In genomic region chr6:145372671-145373123, GRCh38 we compare ENCODE assay signal across 9 cellular contexts.
DNase-seq lines count a peak whose midpoint lies in the region; ATAC-seq, FAIRE-seq and TF ChIP-seq lines count a peak whose summit lies in the region.
"Had no signal": no experiment of that assay in that cellular context is flagged by ENCODE, and none has a peak within 500 bp of the region (broad histone marks: within the 10 kb centered on the region; RNA-seq: fewer than 3 reads in every experiment).

No MANE protein-coding gene starts in this region.

- ATAC-seq in GM21576 (IDR thresholded peaks at IDR 0.05; ENCODE audit: unreplicated experiment) (peak; percentile 98), IMR-90 (ENCODE audit: low read depth) (peak; percentile 93)

- H3K4me3 ChIP-seq in IMR-90 (ENCODE audit: insufficient read depth, low read depth, low read length) (peak overlapping the region; percentile 10; the same call in 1 of the 2 replicates), H1 (ENCODE audit: extremely low read depth in 1 of 4, insufficient read depth in 2 of 4, low read depth in 3 of 4, low read length in 4 of 4) (no peak overlapping the region), smooth muscle cell (no peak overlapping the region), spleen (peak overlapping the region in 2 of 8 donors; percentile 15 to 29)

- no peaks in the 10 kb centered on the region for H3K79me1 ChIP-seq in IMR-90 (ENCODE audit: low read depth in 1 of 2, low read length in 2 of 2)
- H3K79me1 ChIP-seq in H1 (ENCODE audit: low read depth, low read length), result no peaks in the 10 kb centered on the region

- DNase-seq in GM12892 (ENCODE audit: insufficient read length), result no peak
- peak; percentile 65 for DNase-seq in IMR-90
- no peak for DNase-seq in H1 (ENCODE audit: low read depth in 1 of 2, low spot score in 2 of 2)
- no peak for DNase-seq in smooth muscle cell (lab: John Stamatoyannopoulos, UW; ENCODE audit: unreplicated experiment)
- no peak for DNase-seq in COLO829 (ENCODE audit: low spot score)
- no peak for DNase-seq in OCI-M2 (lab: John Stamatoyannopoulos, UW; ENCODE audit: unreplicated experiment)
- DNase-seq in spleen, result no peak
- DNase-seq: upper lobe of left lung had no signal

- no peak overlapping the region for H2BK5ac ChIP-seq in IMR-90 (ENCODE audit: low read depth, low read length, poor library complexity, severe bottlenecking)
- H2BK5ac ChIP-seq in H1 (ENCODE audit: low read depth, low read length), result no peak overlapping the region

- no peak for TF ChIP-seq CTCF in IMR-90 (conservative IDR thresholded peaks at IDR 0.05; ENCODE audit: low read depth, low read length)
- TF ChIP-seq CTCF in H1 (IDR thresholded peaks at IDR 0.05; ENCODE audit: control extremely low read depth in 1 of 3, insufficient read depth in 1 of 3, low read depth in 1 of 3, low read length in 3 of 3), result no peak
- no peak for TF ChIP-seq CTCF in smooth muscle cell (IDR thresholded peaks at IDR 0.05; ENCODE audit: borderline replicate concordance, insufficient read depth, poor library complexity, severe bottlenecking)
- TF ChIP-seq CTCF in spleen (IDR thresholded peaks at IDR 0.05 in 8 of 11, conservative IDR thresholded peaks at IDR 0.05 in 3 of 11), result no peak

- H4K5ac ChIP-seq in IMR-90 (ENCODE audit: low read depth, low read length) (peak overlapping the region; percentile 66), H1 (ENCODE audit: insufficient read length, low read depth, low read length) (no peak overlapping the region)

- H3K9me3 ChIP-seq in IMR-90 (ENCODE audit: control insufficient read depth, insufficient read depth, low read length) (peaks cover 2% of the 10 kb centered on the region; the same call in 1 of the 2 replicates), H1 (ENCODE audit: insufficient read depth in 2 of 2, low read depth in 1 of 2, low read length in 1 of 2) (no peaks in the 10 kb centered on the region), smooth muscle cell (replicated peaks; ENCODE audit: low read depth) (no peaks in the 10 kb centered on the region), spleen (peaks cover 0 to 10% (median 7%) of the 10 kb centered on the region in 8 donors)

- H3K4me1 ChIP-seq in IMR-90 (ENCODE audit: control insufficient read depth, insufficient read depth, low read length) (0 out of 2 replicates have a peak, but pooled peaks cover 1% of the 10 kb centered on the region), H1 (replicated peaks in 1 of 4; ENCODE audit: control insufficient read depth in 3 of 4, insufficient read depth in 4 of 4, low read length in 3 of 4) (no peaks in the 10 kb centered on the region), smooth muscle cell (ENCODE audit: low read depth) (peaks cover 7% of the 10 kb centered on the region), spleen (no peaks in the 10 kb centered on the region)
- H3K4me1 ChIP-seq: upper lobe of left lung had no signal

- H2BK15ac ChIP-seq in IMR-90 (ENCODE audit: low read depth, low read length) (no peak overlapping the region), H1 (ENCODE audit: low read length) (no peak overlapping the region)

- CTCF ChIA-PET in IMR-90 (lab: Yijun Ruan, JAX) (no interaction called here), H1 (lab: Charles Lee; ENCODE audit: partially characterized antibody) (interaction anchor here (0.7 kb wide), 1 partner anchor 192 kb away, joined by 3 read pairs; no protein-coding TSS in a partner anchor)

- H3K56ac ChIP-seq in IMR-90 (ENCODE audit: extremely low read depth, insufficient read depth, low read length), result no peak overlapping the region
- H3K56ac ChIP-seq in H1 (replicated peaks; ENCODE audit: insufficient read length, low read depth, low read length), result no peak overlapping the region

- TF ChIP-seq RAD21 in IMR-90 (IDR thresholded peaks at IDR 0.05; ENCODE audit: low read length) (no peak), H1 (IDR thresholded peaks at IDR 0.05 in 1 of 2, conservative IDR thresholded peaks at IDR 0.05 in 1 of 2; ENCODE audit: low read depth in 2 of 2, low read length in 2 of 2) (no peak)

- H4K20me1 ChIP-seq in IMR-90 (ENCODE audit: insufficient read depth, low read length) (no peaks in the 10 kb centered on the region), H1 (replicated peaks in 1 of 2; ENCODE audit: control insufficient read depth in 1 of 2, insufficient read depth in 2 of 2, low read length in 2 of 2) (no peaks in the 10 kb centered on the region), smooth muscle cell (ENCODE audit: low read depth) (no peaks in the 10 kb centered on the region)

- dilution Hi-C loops in IMR-90 (cut with HindIII; ENCODE audit: low sequenced_read_pairs, unreplicated experiment), result no loop called here

- H2BK20ac ChIP-seq in IMR-90 (ENCODE audit: low read depth, low read length), result no peak overlapping the region
- no peak overlapping the region for H2BK20ac ChIP-seq in H1 (ENCODE audit: low read length)

- intact Hi-C loops in IMR-90 (cut with micrococcal nuclease), result no loop called here
- intact Hi-C loops in spleen (cut with DNase I; ENCODE audit: low total_unique reads), result no loop called here

- H4K91ac ChIP-seq in IMR-90 (ENCODE audit: insufficient read depth, low read depth, low read length) (no peak overlapping the region), H1 (replicated peaks; ENCODE audit: insufficient read length, low read length) (no peak overlapping the region)

- WGBS in IMR-90 (ENCODE audit: extremely low coverage in 2 of 2, insufficient read length in 1 of 2), 2 experiments, result no CpG with 5 or more reads among the region's 4 CpGs
- 83% methylated on average over 4 of the region's 4 CpGs; no CpG with 5 or more reads in 1 of the 2 experiments for WGBS in H1 (ENCODE audit: extremely low coverage in 1 of 2, insufficient coverage in 1 of 2, insufficient read length in 1 of 2, insufficient replicate concordance in 2 of 2, low coverage in 1 of 2, low lambda C conversion rate in 2 of 2, missing lambda C conversion rate in 1 of 2), 2 experiments
- WGBS in smooth muscle cell (ENCODE audit: low lambda C conversion rate), result 39% methylated on average over 4 of the region's 4 CpGs
- WGBS in spleen, 5 donors, result 43 to 71% (median 66%) methylated on average over 4 of the region's 4 CpGs

- H3K18ac ChIP-seq in IMR-90 (ENCODE audit: low read depth, low read length), result no peak overlapping the region
- H3K18ac ChIP-seq in H1 (ENCODE audit: extremely low read depth, low read length), result no peak overlapping the region

- H3F3A ChIP-seq in smooth muscle cell (ENCODE audit: low read depth), result no peaks in the 10 kb centered on the region

- H2AFZ ChIP-seq in IMR-90 (replicated peaks; ENCODE audit: low read length, poor library complexity) (peak overlapping the region; percentile 86), H1 (ENCODE audit: low read length) (peak overlapping the region; percentile 38; the same call in 1 of the 2 replicates), smooth muscle cell (ENCODE audit: low read depth) (peak overlapping the region; percentile 28)

- TF ChIP-seq POLR2A in GM12892 (IDR thresholded peaks at IDR 0.05; ENCODE audit: low read depth, low read length) (peak; percentile 29; the same call in 1 of the 2 replicates), IMR-90 (IDR thresholded peaks at IDR 0.05; ENCODE audit: low read depth, low read length) (no peak), H1 (IDR thresholded peaks at IDR 0.05; ENCODE audit: control extremely low read depth in 1 of 2, low read depth in 2 of 2, low read length in 2 of 2) (no peak), spleen (IDR thresholded peaks at IDR 0.05) (no peak)

- no peak overlapping the region for H2AK5ac ChIP-seq in IMR-90 (ENCODE audit: low read depth, low read length)
- H2AK5ac ChIP-seq in H1 (ENCODE audit: low read depth, low read length), result no peak overlapping the region

- no peak overlapping the region; the same call in 1 of the 2 replicates for H3K14ac ChIP-seq in IMR-90 (replicated peaks; ENCODE audit: low read depth, low read length)
- no peak overlapping the region for H3K14ac ChIP-seq in H1 (ENCODE audit: insufficient read length)

- H3K4ac ChIP-seq in IMR-90 (ENCODE audit: low read depth, low read length), result 0 out of 2 replicates have a peak overlapping the region, but pooled peaks have one; percentile 26
- H3K4ac ChIP-seq in H1 (replicated peaks; ENCODE audit: insufficient read length, low read depth, low read length), result no peak overlapping the region

- BruUV-seq in IMR-90 (replicated peaks; lab: Mats Ljungman, UMichigan), result no TSS peak

- no peak overlapping the region for H2AK9ac ChIP-seq in IMR-90 (replicated peaks; ENCODE audit: low read depth, low read length, poor library complexity)

- H3K27ac ChIP-seq in IMR-90 (ENCODE audit: insufficient read depth, low read length) (peak overlapping the region; percentile 54; the same call in 1 of the 2 replicates), H1 (ENCODE audit: low read depth, low read length) (no peak overlapping the region), smooth muscle cell (ENCODE audit: low read depth) (no peak overlapping the region), spleen (peak overlapping the region in 3 of 8 donors; percentile 7 to 37 (median 22))
- H3K27ac ChIP-seq: upper lobe of left lung had no signal

- H2BK120ac ChIP-seq in IMR-90 (ENCODE audit: low read depth, low read length) (no peak overlapping the region), H1 (replicated peaks; ENCODE audit: low read depth, low read length) (no peak overlapping the region)

- H3K27me3 ChIP-seq in IMR-90 (ENCODE audit: control insufficient read depth, insufficient read depth, low read length) (0 out of 2 replicates have a peak, but pooled peaks cover 2% of the 10 kb centered on the region), H1 (replicated peaks in 1 of 4; ENCODE audit: control insufficient read depth in 3 of 4, extremely low read depth in 1 of 4, insufficient read depth in 3 of 4, low read length in 3 of 4) (no peaks in the 10 kb centered on the region; a peak in 1 of 7 replicates), smooth muscle cell (ENCODE audit: low read depth) (no peaks in the 10 kb centered on the region), spleen (replicated peaks in 1 of 7) (no peaks in the 10 kb centered on the region)
- H3K27me3 ChIP-seq: upper lobe of left lung had no signal

- POLR2A ChIA-PET in IMR-90 (lab: Charles Lee; ENCODE audit: unreplicated experiment), result no interaction called here
- POLR2A ChIA-PET in H1 (lab: Charles Lee; ENCODE audit: partially characterized antibody), result no interaction called here

- H3K9ac ChIP-seq in IMR-90 (ENCODE audit: low read depth, low read length) (no peak overlapping the region), H1 (replicated peaks in 1 of 4; ENCODE audit: extremely low read depth in 1 of 4, low read depth in 3 of 4, low read length in 3 of 4) (peak overlapping the region in 1 of 4 experiments; percentile 3; a peak in 1 of 7 replicates), smooth muscle cell (ENCODE audit: low read depth) (no peak overlapping the region)

- H3K4me2 ChIP-seq in IMR-90 (ENCODE audit: low read depth, low read length) (peak overlapping the region; percentile 68), H1 (ENCODE audit: insufficient read depth in 1 of 2, low read depth in 2 of 2, low read length in 2 of 2) (no peak overlapping the region), smooth muscle cell (peak overlapping the region; percentile 56)

- H4K8ac ChIP-seq in IMR-90 (ENCODE audit: low read depth in 2 of 2, low read length in 2 of 2) (peak overlapping the region; percentile 42 to 43; a peak in 3 of 4 replicates), H1 (ENCODE audit: extremely low read depth, insufficient read depth, low read length) (no peak overlapping the region)

- in situ Hi-C loops in IMR-90 (cut with MboI; ENCODE audit: low sequenced_read_pairs), result no loop called here

- no peak for TF ChIP-seq EP300 in H1 (IDR thresholded peaks at IDR 0.05; ENCODE audit: borderline replicate concordance in 1 of 2, low read depth in 2 of 2, low read length in 2 of 2)

- no peaks in the 10 kb centered on the region for H3K9me1 ChIP-seq in IMR-90 (ENCODE audit: insufficient read depth, low read length)

- FAIRE-seq in GM12892 (lab: Jason Lieb, UNC) (peak; percentile 92), H1 (lab: Jason Lieb, UNC) (no peak)

- H3K23me2 ChIP-seq in H1 (ENCODE audit: low read depth, low read length), result no peaks in the 10 kb centered on the region; the same call in 1 of the 2 replicates

- no peaks in the 10 kb centered on the region for H3K79me2 ChIP-seq in H1 (ENCODE audit: control insufficient read depth in 1 of 2, insufficient read depth in 2 of 2, low read length in 2 of 2)
- H3K79me2 ChIP-seq in smooth muscle cell (ENCODE audit: low read depth), result no peaks in the 10 kb centered on the region

- no peak overlapping the region for H3K23ac ChIP-seq in IMR-90 (ENCODE audit: low read depth, low read length)
- no peak overlapping the region for H3K23ac ChIP-seq in H1 (ENCODE audit: insufficient read length)

- H2BK12ac ChIP-seq in H1 (ENCODE audit: low read depth, low read length), result no peak overlapping the region

- no peaks in the 10 kb centered on the region for H3K36me3 ChIP-seq in IMR-90 (ENCODE audit: control insufficient read depth, insufficient read depth, low read length)
- H3K36me3 ChIP-seq in H1 (ENCODE audit: control insufficient read depth in 2 of 4, insufficient read depth in 4 of 4, low read length in 3 of 4), result no peaks in the 10 kb centered on the region
- H3K36me3 ChIP-seq in smooth muscle cell (ENCODE audit: low read depth), result no peaks in the 10 kb centered on the region
- no peaks in the 10 kb centered on the region for H3K36me3 ChIP-seq in spleen
- H3K36me3 ChIP-seq: upper lobe of left lung had no signal

Comparison
In these comparisons a context has a peak if more than half of its experiments do, and no peak if none do; other contexts are left out.
1. H2AFZ ChIP-seq: peak in every context shown above with its lines; median percentile 86 in IMR-90; 38 in H1; 28 in smooth muscle cell.
2. H3K4me2 ChIP-seq: peak in IMR-90 (single experiment) and smooth muscle cell (single experiment); none in H1 (0 of 2).